ENCODE assay signal across 20 cellular contexts in the genomic region with DNA sequence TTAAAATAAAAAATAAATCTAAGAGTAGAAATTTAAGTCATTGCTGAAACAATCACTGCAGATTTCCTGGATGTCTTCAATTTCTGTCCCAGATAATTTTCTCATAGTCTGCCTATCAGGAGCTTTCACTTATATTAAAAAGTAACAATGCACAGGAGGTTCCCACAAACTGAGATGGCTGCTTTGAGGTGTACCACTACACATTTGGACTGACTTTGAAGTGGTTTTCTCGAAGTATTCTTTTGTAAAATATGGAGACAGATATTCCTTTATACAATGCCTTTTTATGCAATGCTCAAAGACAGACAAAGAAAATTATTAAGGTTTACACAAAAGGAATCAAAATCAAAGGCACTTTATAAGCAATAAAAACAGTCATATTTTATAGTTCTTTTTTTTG. TPM values are rescaled to one million over a fixed set of nuclear protein-coding genes. Genes with fewer than 3 reads are reported as not detected.
DNase-seq lines count a peak whose midpoint lies in the region; ATAC-seq, FAIRE-seq and TF ChIP-seq lines count a peak whose summit lies in the region.
"Had no signal": no experiment of that assay in that cellular context is flagged by ENCODE, and none has a peak within 500 bp of the region (broad histone marks: within the 10 kb centered on the region; RNA-seq: fewer than 3 reads in every experiment).

No MANE protein-coding gene starts in this region.

- WGBS in sigmoid colon, 2 donors: 80 to 90% methylated on average over 1 of the region's 1 CpG

- no peak for TF ChIP-seq POLR2A in sigmoid colon (IDR thresholded peaks at IDR 0.05)

- ATAC-seq in DND-41 (ENCODE audit: insufficient read depth, low read depth): peak; percentile 58
- ATAC-seq: GM12878 had no signal

- no peak overlapping the region for H2AFZ ChIP-seq in DND-41 (ENCODE audit: low read depth, low read length)

- H3K9ac ChIP-seq in DND-41 (ENCODE audit: low read depth, low read length): no peak overlapping the region
- H3K9ac ChIP-seq: BLaER1 had no signal

- H3K27me3 ChIP-seq in DND-41 (ENCODE audit: insufficient read depth, low read length, poor library complexity): no peaks in the 10 kb centered on the region
- H3K27me3 ChIP-seq in sigmoid colon: no peaks in the 10 kb centered on the region
- H3K27me3 ChIP-seq: BE2C, BLaER1 had no signal

- TF ChIP-seq CTCF in D721Med (IDR thresholded peaks at IDR 0.05; ENCODE audit: insufficient read depth, missing control alignments) (no peak), DND-41 (IDR thresholded peaks at IDR 0.05; ENCODE audit: borderline replicate concordance, extremely low read depth, low read length, poor library complexity, severe bottlenecking) (no peak), sigmoid colon (IDR thresholded peaks at IDR 0.05) (no peak)

- intact Hi-C loops in sigmoid colon (cut with DNase I): no loop called here

- H3K4me1 ChIP-seq in DND-41 (ENCODE audit: insufficient read depth, low read length) (no peaks in the 10 kb centered on the region), sigmoid colon (no peaks in the 10 kb centered on the region)
- H3K4me1 ChIP-seq: BE2C had no signal

- peak; percentile 21 for FAIRE-seq in D721Med (lab: Jason Lieb, UNC)
- FAIRE-seq: GM12878, GM12892, GM18507 had no signal

- H3K4me2 ChIP-seq in DND-41 (ENCODE audit: insufficient read depth, low read length): no peak overlapping the region

- TF ChIP-seq EP300 in sigmoid colon (IDR thresholded peaks at IDR 0.05): no peak

- H4K20me1 ChIP-seq in DND-41 (ENCODE audit: insufficient read depth, low read length): no peaks in the 10 kb centered on the region
- H4K20me1 ChIP-seq: BLaER1 had no signal

- H3K4me3 ChIP-seq in DND-41 (ENCODE audit: low read depth in 1 of 2, low read length in 2 of 2): no peak overlapping the region
- no peak overlapping the region for H3K4me3 ChIP-seq in sigmoid colon
- H3K4me3 ChIP-seq: BLaER1, GM12878 had no signal

- no peaks in the 10 kb centered on the region for H3K79me2 ChIP-seq in DND-41 (ENCODE audit: insufficient read depth, low read length)

- DNase-seq in D721Med (ENCODE audit: insufficient read length, low spot score) (no peak), DND-41 (no peak), SW480 (ENCODE audit: low spot score) (peak; percentile 81), sigmoid colon (no peak)
- DNase-seq in activated CD4-positive, alpha-beta T cell treated with anti-CD3 and anti-CD28 coated beads, Interleukin-2, amount 50 U/mL, for 1 hour: no peak
- DNase-seq: 8988T; ACHN; BE2C; C1 segment of cervical spinal cord; CD4-positive, alpha-beta memory T cell; CD4-positive, CD25-positive, alpha-beta regulatory T cell; CD8-positive, alpha-beta memory T cell; COR-L47; DMS79 treated with DMSO at 0.1 percent for 48 hours; EL; GDM1 had no signal

- H3K9me3 ChIP-seq in DND-41 (ENCODE audit: insufficient read depth, low read length, severe bottlenecking) (no peaks in the 10 kb centered on the region), sigmoid colon (no peaks in the 10 kb centered on the region)
- H3K9me3 ChIP-seq: BE2C, BLaER1 had no signal

- no peak overlapping the region for H3K27ac ChIP-seq in DND-41 (ENCODE audit: low read length)
- no peak overlapping the region for H3K27ac ChIP-seq in sigmoid colon
- H3K27ac ChIP-seq: BLaER1 had no signal

- peaks cover 49% of the 10 kb centered on the region for H3K36me3 ChIP-seq in DND-41 (ENCODE audit: insufficient read depth, low read length)
- peaks cover 0 to 84% (median 36%) of the 10 kb centered on the region in 4 donors for H3K36me3 ChIP-seq in sigmoid colon

RNA-seq across cellular contexts. Expression of gene TOR1AIP2, which starts 24.5 kb away (rescaled TPM):
- 10 to 100 TPM; 43.2 to 47.9 (median 45.1) TPM for total RNA-seq in sigmoid colon
- polyA plus RNA-seq in sigmoid colon: 10 to 100 TPM in 1 of 3 donors, 1 to 10 TPM in 2; 4.2 to 15.0 (median 8.8) TPM

RNA-seq across cellular contexts. Expression of gene TOR1AIP1, which starts 29.0 kb away (rescaled TPM):
- total RNA-seq in sigmoid colon: 100 to 1,000 TPM; 117 to 152 (median 126) TPM
- 10 to 100 TPM; 13.2 to 21.1 (median 13.2) TPM for polyA plus RNA-seq in sigmoid colon
